Comparison of ENCODE assay signal across 8 cellular contexts in the genomic region with DNA sequence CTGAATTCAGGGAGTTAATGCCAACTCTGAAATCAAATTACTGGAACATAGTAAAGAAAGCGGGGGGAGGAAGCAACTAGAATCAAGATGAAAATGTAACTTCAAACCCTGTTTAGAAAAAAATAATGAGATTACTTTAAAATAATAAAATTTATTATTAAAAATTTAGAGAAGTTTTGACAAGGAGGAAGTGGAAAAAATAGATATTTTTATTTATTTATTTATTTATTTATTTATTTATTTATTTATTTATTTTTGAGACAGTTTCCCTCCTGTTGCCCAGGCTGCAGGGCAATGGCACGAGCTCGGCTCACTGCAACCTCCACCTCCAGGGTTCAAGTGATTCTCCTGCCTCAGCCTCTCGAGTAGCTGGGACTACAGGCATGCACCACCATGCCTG.
DNase-seq lines count a peak whose midpoint lies in the region; ATAC-seq and TF ChIP-seq lines count a peak whose summit lies in the region.
"Not testable (repeated sequence)": the region's sequence is repeated elsewhere in the genome, so short reads cannot be mapped to it uniquely, and the experiment has no call there.

No MANE protein-coding gene starts in this region.

- not testable (repeated sequence) for ATAC-seq in RWPE2 (ENCODE audit: low read depth); activated CD8-positive, alpha-beta T cell treated with anti-CD3 and anti-CD28 coated beads for 36 hours; stimulated activated naive CD8-positive, alpha-beta T cell treated with anti-CD3 and anti-CD28 coated beads, Interleukin-15, amount 100 ng/mL, for 72 hours
- peak in 1 of 2 donors; percentile 12 for ATAC-seq in natural killer cell treated with Interleukin-12 subunit alpha and Interleukin-12 subunit beta and Interleukin-15 and Interleukin-18, amount 100 ng/mL, for 72 hours

- not testable (repeated sequence) for DNase-seq in HFFc6; RWPE2 (ENCODE audit: low spot score); activated CD8-positive, alpha-beta T cell treated with anti-CD3 and anti-CD28 coated beads for 36 hours; activated naive CD4-positive, alpha-beta T cell treated with anti-CD3 and anti-CD28 coated beads, Interleukin-2, amount 10 ng/mL, durations not matched to agents 7 days and 5 days; natural killer cell treated with Interleukin-12 subunit alpha and Interleukin-12 subunit beta and Interleukin-15 and Interleukin-18, amount 100 ng/mL, for 72 hours (ENCODE audit: low spot score); stimulated activated naive CD8-positive, alpha-beta T cell treated with anti-CD3 and anti-CD28 coated beads, Interleukin-15, amount 100 ng/mL, for 72 hours

- H3K27me3 Mint-ChIP-seq in HFFc6 (ENCODE audit: insufficient read depth); activated CD8-positive, alpha-beta T cell treated with anti-CD3 and anti-CD28 coated beads for 36 hours; activated naive CD4-positive, alpha-beta T cell treated with anti-CD3 and anti-CD28 coated beads, Interleukin-2, amount 10 ng/mL, durations not matched to agents 7 days and 5 days; dendritic cell treated with granulocyte-macrophage colony-stimulating factor and Interleukin-4, amounts not matched to agents 40 ng/mL and 50 ng/mL, for 4 days; natural killer cell treated with Interleukin-12 subunit alpha and Interleukin-12 subunit beta and Interleukin-15 and Interleukin-18, amount 100 ng/mL, for 72 hours; stimulated activated naive CD8-positive, alpha-beta T cell treated with anti-CD3 and anti-CD28 coated beads, Interleukin-15, amount 100 ng/mL, for 72 hours: not testable (repeated sequence)

- H3K27me3 ChIP-seq in ACC112 (ENCODE audit: insufficient read depth, low read length); RWPE2 (ENCODE audit: insufficient read depth, poor library complexity, severe bottlenecking): not testable (repeated sequence)

- H3K36me3 ChIP-seq in ACC112 (ENCODE audit: insufficient read depth, low read length); RWPE2 (ENCODE audit: low read depth): not testable (repeated sequence)

- not testable (repeated sequence) for H3K36me3 Mint-ChIP-seq in HFFc6 (ENCODE audit: low read depth); activated CD8-positive, alpha-beta T cell treated with anti-CD3 and anti-CD28 coated beads for 36 hours (ENCODE audit: low read depth); activated naive CD4-positive, alpha-beta T cell treated with anti-CD3 and anti-CD28 coated beads, Interleukin-2, amount 10 ng/mL, durations not matched to agents 7 days and 5 days; dendritic cell treated with granulocyte-macrophage colony-stimulating factor and Interleukin-4, amounts not matched to agents 40 ng/mL and 50 ng/mL, for 4 days (ENCODE audit: low read depth); natural killer cell treated with Interleukin-12 subunit alpha and Interleukin-12 subunit beta and Interleukin-15 and Interleukin-18, amount 100 ng/mL, for 72 hours

- H3K9me3 Mint-ChIP-seq in HFFc6; activated CD8-positive, alpha-beta T cell treated with anti-CD3 and anti-CD28 coated beads for 36 hours; dendritic cell treated with granulocyte-macrophage colony-stimulating factor and Interleukin-4, amounts not matched to agents 40 ng/mL and 50 ng/mL, for 4 days; natural killer cell treated with Interleukin-12 subunit alpha and Interleukin-12 subunit beta and Interleukin-15 and Interleukin-18, amount 100 ng/mL, for 72 hours; stimulated activated naive CD8-positive, alpha-beta T cell treated with anti-CD3 and anti-CD28 coated beads, Interleukin-15, amount 100 ng/mL, for 72 hours: not testable (repeated sequence)
- peaks cover 10% of the 10 kb centered on the region for H3K9me3 Mint-ChIP-seq in activated naive CD4-positive, alpha-beta T cell treated with anti-CD3 and anti-CD28 coated beads, Interleukin-2, amount 10 ng/mL, durations not matched to agents 7 days and 5 days

- H3K4me3 Mint-ChIP-seq in HFFc6; activated CD8-positive, alpha-beta T cell treated with anti-CD3 and anti-CD28 coated beads for 36 hours; activated naive CD4-positive, alpha-beta T cell treated with anti-CD3 and anti-CD28 coated beads, Interleukin-2, amount 10 ng/mL, durations not matched to agents 7 days and 5 days; dendritic cell treated with granulocyte-macrophage colony-stimulating factor and Interleukin-4, amounts not matched to agents 40 ng/mL and 50 ng/mL, for 4 days: not testable (repeated sequence)
- H3K4me3 Mint-ChIP-seq in natural killer cell treated with Interleukin-12 subunit alpha and Interleukin-12 subunit beta and Interleukin-15 and Interleukin-18, amount 100 ng/mL, for 72 hours: peak overlapping the region; percentile 67
- peak overlapping the region; percentile 25 to 48 for H3K4me3 Mint-ChIP-seq in stimulated activated naive CD8-positive, alpha-beta T cell treated with anti-CD3 and anti-CD28 coated beads, Interleukin-15, amount 100 ng/mL, for 72 hours

- peak overlapping the region; percentile 42; the same call in 1 of the 2 replicates for H3K27ac Mint-ChIP-seq in HFFc6
- H3K27ac Mint-ChIP-seq in activated CD8-positive, alpha-beta T cell treated with anti-CD3 and anti-CD28 coated beads for 36 hours: peak overlapping the region; percentile 92
- peak overlapping the region; percentile 92 for H3K27ac Mint-ChIP-seq in activated naive CD4-positive, alpha-beta T cell treated with anti-CD3 and anti-CD28 coated beads, Interleukin-2, amount 10 ng/mL, durations not matched to agents 7 days and 5 days
- peak overlapping the region; percentile 80 for H3K27ac Mint-ChIP-seq in dendritic cell treated with granulocyte-macrophage colony-stimulating factor and Interleukin-4, amounts not matched to agents 40 ng/mL and 50 ng/mL, for 4 days
- H3K27ac Mint-ChIP-seq in natural killer cell treated with Interleukin-12 subunit alpha and Interleukin-12 subunit beta and Interleukin-15 and Interleukin-18, amount 100 ng/mL, for 72 hours: peak overlapping the region; percentile 90 to 94
- peak overlapping the region; percentile 95 to 98 for H3K27ac Mint-ChIP-seq in stimulated activated naive CD8-positive, alpha-beta T cell treated with anti-CD3 and anti-CD28 coated beads, Interleukin-15, amount 100 ng/mL, for 72 hours

- CTCF ChIA-PET in activated CD8-positive, alpha-beta T cell treated with anti-CD3 and anti-CD28 coated beads for 36 hours (lab: Charles Lee): not testable (repeated sequence)
- CTCF ChIA-PET in activated naive CD4-positive, alpha-beta T cell treated with anti-CD3 and anti-CD28 coated beads, Interleukin-2, amount 10 ng/mL, durations not matched to agents 7 days and 5 days (lab: Charles Lee): interaction anchor here (1.2 kb wide), 1 partner anchor 405 kb away, joined by 3 read pairs; no protein-coding TSS in a partner anchor

- not testable (repeated sequence) for H3K9me3 ChIP-seq in RWPE2 (ENCODE audit: severe bottlenecking)

- TF ChIP-seq CTCF in HFFc6 (IDR thresholded peaks at IDR 0.05); RWPE2 (IDR thresholded peaks at IDR 0.05; ENCODE audit: poor library complexity, severe bottlenecking); activated CD8-positive, alpha-beta T cell treated with anti-CD3 and anti-CD28 coated beads for 36 hours (IDR thresholded peaks at IDR 0.05): not testable (repeated sequence)

- peak overlapping the region; percentile 1 for H2AFZ ChIP-seq in ACC112 (ENCODE audit: low read length, unreplicated experiment)

- H3K4me3 ChIP-seq in ACC112 (ENCODE audit: low read depth, low read length); RWPE2 (ENCODE audit: severe bottlenecking): not testable (repeated sequence)

- peaks cover 13% of the 10 kb centered on the region for H3K4me1 ChIP-seq in ACC112 (ENCODE audit: control insufficient read depth, insufficient read depth, low read length, unreplicated experiment)
- peaks cover 20% of the 10 kb centered on the region for H3K4me1 ChIP-seq in RWPE2 (ENCODE audit: insufficient read depth, poor library complexity, severe bottlenecking)

- intact Hi-C loops in activated CD8-positive, alpha-beta T cell treated with anti-CD3 and anti-CD28 coated beads for 36 hours (cut with micrococcal nuclease): not testable (repeated sequence)
- intact Hi-C loops in dendritic cell treated with granulocyte-macrophage colony-stimulating factor and Interleukin-4, amounts not matched to agents 40 ng/mL and 50 ng/mL, for 4 days (cut with micrococcal nuclease): loop anchor here (5.0 kb wide), 1 partner anchor 202 kb away; no protein-coding TSS in a partner anchor

- peaks cover 20% of the 10 kb centered on the region for H3K4me1 Mint-ChIP-seq in HFFc6 (ENCODE audit: low read depth)
- peaks cover 50% of the 10 kb centered on the region for H3K4me1 Mint-ChIP-seq in activated CD8-positive, alpha-beta T cell treated with anti-CD3 and anti-CD28 coated beads for 36 hours (ENCODE audit: low read depth)
- H3K4me1 Mint-ChIP-seq in activated naive CD4-positive, alpha-beta T cell treated with anti-CD3 and anti-CD28 coated beads, Interleukin-2, amount 10 ng/mL, durations not matched to agents 7 days and 5 days: peaks cover 55% of the 10 kb centered on the region
- H3K4me1 Mint-ChIP-seq in dendritic cell treated with granulocyte-macrophage colony-stimulating factor and Interleukin-4, amounts not matched to agents 40 ng/mL and 50 ng/mL, for 4 days (ENCODE audit: low read depth): peaks cover 26% of the 10 kb centered on the region
- peaks cover 37 to 41% of the 10 kb centered on the region in 2 donors for H3K4me1 Mint-ChIP-seq in natural killer cell treated with Interleukin-12 subunit alpha and Interleukin-12 subunit beta and Interleukin-15 and Interleukin-18, amount 100 ng/mL, for 72 hours (ENCODE audit: low read depth in 2 of 2)
- peaks cover 68% of the 10 kb centered on the region for H3K4me1 Mint-ChIP-seq in stimulated activated naive CD8-positive, alpha-beta T cell treated with anti-CD3 and anti-CD28 coated beads, Interleukin-15, amount 100 ng/mL, for 72 hours

- H3K27ac ChIP-seq in ACC112 (ENCODE audit: low read depth, low read length): not testable (repeated sequence)
- peak overlapping the region; percentile 28 for H3K27ac ChIP-seq in RWPE2 (ENCODE audit: poor library complexity, severe bottlenecking)

- POLR2A ChIA-PET in activated CD8-positive, alpha-beta T cell treated with anti-CD3 and anti-CD28 coated beads for 36 hours (lab: Charles Lee): interaction anchor here (0.7 kb wide), 1 partner anchor 12 kb away, joined by 3 read pairs; no protein-coding TSS in a partner anchor

- not testable (repeated sequence) for H3K79me2 ChIP-seq in ACC112 (ENCODE audit: control insufficient read depth, insufficient read depth, low read length, unreplicated experiment)

Comparison
In these comparisons a context has a peak if more than half of its experiments do, and no peak if none do; other contexts are left out.
1. H3K27ac Mint-ChIP-seq: peak in every context shown above with its lines; median percentile 96 in stimulated activated naive CD8-positive, alpha-beta T cell treated with anti-CD3 and anti-CD28 coated beads, Interleukin-15, amount 100 ng/mL, for 72 hours; 92 in activated CD8-positive, alpha-beta T cell treated with anti-CD3 and anti-CD28 coated beads for 36 hours; 92 in activated naive CD4-positive, alpha-beta T cell treated with anti-CD3 and anti-CD28 coated beads, Interleukin-2, amount 10 ng/mL, durations not matched to agents 7 days and 5 days; 92 in natural killer cell treated with Interleukin-12 subunit alpha and Interleukin-12 subunit beta and Interleukin-15 and Interleukin-18, amount 100 ng/mL, for 72 hours; 80 in dendritic cell treated with granulocyte-macrophage colony-stimulating factor and Interleukin-4, amounts not matched to agents 40 ng/mL and 50 ng/mL, for 4 days; 42 in HFFc6.